11 cellular contexts compared by ENCODE assay signal in genomic region chr6:29763491-29764289, GRCh38. TPM values are rescaled to one million over a fixed set of nuclear protein-coding genes. Genes with fewer than 3 reads are reported as not detected.
A peak's percentile ranks its signal among the peaks of the same experiment; 100 is the strongest.
DNase-seq lines count a peak whose midpoint lies in the region; ATAC-seq, FAIRE-seq and TF ChIP-seq lines count a peak whose summit lies in the region.
"Had no signal": no experiment of that assay in that cellular context is flagged by ENCODE, and none has a peak within 500 bp of the region (broad histone marks: within the 10 kb centered on the region; RNA-seq: fewer than 3 reads in every experiment).

No MANE protein-coding gene starts in this region.

- no peaks in the 10 kb centered on the region for H3K79me2 ChIP-seq in mammary epithelial cell (ENCODE audit: insufficient read depth, low read length)

- H3K36me3 ChIP-seq in mammary epithelial cell (ENCODE audit: insufficient read depth, low read length), result no peaks in the 10 kb centered on the region
- no peaks in the 10 kb centered on the region for H3K36me3 ChIP-seq in left lung
- no peaks in the 10 kb centered on the region for H3K36me3 ChIP-seq in kidney (ENCODE audit: control insufficient read depth in 1 of 2, insufficient read depth in 2 of 2, low read length in 2 of 2)

- peaks cover 41% of the 10 kb centered on the region for H3K4me1 ChIP-seq in mammary epithelial cell (ENCODE audit: insufficient read depth, low read length)
- peaks cover 0 to 6% of the 10 kb centered on the region in 2 donors for H3K4me1 ChIP-seq in left lung
- H3K4me1 ChIP-seq in kidney (ENCODE audit: control insufficient read depth in 1 of 2, insufficient read depth in 1 of 2, low read depth in 1 of 2, low read length in 2 of 2), result no peaks in the 10 kb centered on the region

- peak overlapping the region; percentile 61 for H3K4me2 ChIP-seq in mammary epithelial cell (ENCODE audit: insufficient read depth, low read depth, low read length)

- in situ Hi-C loops in mammary epithelial cell (cut with MboI; ENCODE audit: low sequenced_read_pairs in 2 of 2), result no loop called here
- in situ Hi-C loops in GM13976 (cut with MboI; ENCODE audit: low sequenced_read_pairs, unreplicated experiment), result no loop called here

- BruUV-seq in mammary epithelial cell (replicated peaks; lab: Mats Ljungman, UMichigan), result TSS peak; percentile 86

- intact Hi-C loops in mammary epithelial cell (cut with micrococcal nuclease) (loop anchor here (1.0 kb wide), 1 partner anchor 10 kb away; no protein-coding TSS in a partner anchor), left lung (cut with DNase I) (no loop called here), kidney (cut with DNase I) (no loop called here)

- CTCF ChIA-PET in mammary epithelial cell (lab: Charles Lee; ENCODE audit: low non-redundant PET), result no interaction called here

- H3K4me3 ChIP-seq in mammary epithelial cell (replicated peaks in 1 of 3; ENCODE audit: insufficient read depth in 1 of 3, low read depth in 2 of 3, low read length in 3 of 3) (no peak overlapping the region), left lung (no peak overlapping the region), kidney (ENCODE audit: low read length in 2 of 2) (no peak overlapping the region)

- H2AFZ ChIP-seq in mammary epithelial cell (ENCODE audit: low read depth, low read length), result no peak overlapping the region

- DNase-seq in GM04504 (ENCODE audit: low read depth) (peak; percentile 50), NCI-H446 treated with DMSO at 0.1 percent for 48 hours (lab: John Stamatoyannopoulos, UW) (peak; percentile 20), mammary epithelial cell (peak; percentile 95), left lung (no peak), kidney (no peak), NCI-H2107 (lab: John Stamatoyannopoulos, UW) (no peak), GM13976 (ENCODE audit: low spot score) (no peak), RPMI8226 (no peak)
- DNase-seq: NCI-H2029 treated with DMSO at 0.1 percent for 48 hours had no signal

- no peaks in the 10 kb centered on the region for H4K20me1 ChIP-seq in mammary epithelial cell (ENCODE audit: insufficient read depth, low read length)

- ATAC-seq in left lung, result peak; percentile 53

- H3K9me3 ChIP-seq in mammary epithelial cell (replicated peaks; ENCODE audit: insufficient read depth, low read length), result no peaks in the 10 kb centered on the region
- H3K9me3 ChIP-seq in left lung, result no peaks in the 10 kb centered on the region
- H3K9me3 ChIP-seq in kidney (ENCODE audit: control insufficient read depth in 1 of 2, low read length in 2 of 2), result no peaks in the 10 kb centered on the region

- FAIRE-seq in kidney (lab: Jason Lieb, UNC), result no peak
- FAIRE-seq: GM12891 had no signal

- 43% methylated on average over 2 of the region's 2 CpGs for WGBS in mammary epithelial cell (ENCODE audit: low coverage, missing lambda C conversion rate)

- H3K9ac ChIP-seq in mammary epithelial cell (ENCODE audit: insufficient read depth, low read length), result peak overlapping the region; percentile 49
- H3K9ac ChIP-seq in kidney (ENCODE audit: low read length in 2 of 2), result no peak overlapping the region

- no peak for TF ChIP-seq CTCF in mammary epithelial cell (conservative IDR thresholded peaks at IDR 0.05 in 1 of 2, IDR thresholded peaks at IDR 0.05 in 1 of 2; ENCODE audit: extremely low read depth in 1 of 2, insufficient read depth in 1 of 2, low read depth in 1 of 2, low read length in 2 of 2)
- TF ChIP-seq CTCF in left lung (IDR thresholded peaks at IDR 0.05), result no peak
- no peak for TF ChIP-seq CTCF in kidney (IDR thresholded peaks at IDR 0.05; ENCODE audit: borderline replicate concordance, extremely low read depth, insufficient read depth)
- no peak for TF ChIP-seq CTCF in GM13976 (IDR thresholded peaks at IDR 0.05; ENCODE audit: borderline replicate concordance, control extremely low read depth, extremely low read depth, insufficient read depth, missing control alignments)

- H3K27me3 ChIP-seq in mammary epithelial cell (ENCODE audit: insufficient read depth, low read length) (no peaks in the 10 kb centered on the region), left lung (no peaks in the 10 kb centered on the region)

- H3K27ac ChIP-seq in mammary epithelial cell (ENCODE audit: insufficient read depth, low read depth, low read length) (peak overlapping the region; percentile 81), left lung (no peak overlapping the region), kidney (ENCODE audit: low read depth in 2 of 2, low read length in 2 of 2) (no peak overlapping the region)

- dilution Hi-C loops in mammary epithelial cell (cut with HindIII; ENCODE audit: low sequenced_read_pairs), result no loop called here

RNA-seq across cellular contexts. Expression of gene HLA-F, which starts 40.5 kb away (rescaled TPM):
- 10 to 100 TPM; 27.2 to 35.4 TPM for total RNA-seq in mammary epithelial cell
- polyA plus RNA-seq in mammary epithelial cell, result 32.4 TPM
- 13.4 TPM for polyA minus RNA-seq in mammary epithelial cell
- total RNA-seq in left lung, result 100 to 1,000 TPM in 1 of 2 donors, 10 to 100 TPM in 1; 98.3 to 197 TPM
- total RNA-seq in kidney, result 87.8 TPM
- polyA plus RNA-seq in kidney (ENCODE audit: insufficient read depth, low read depth, low replicate concordance), result 52.1 TPM
- polyA plus RNA-seq: neural cell had no signal

Comparison
In these comparisons a context has a peak if more than half of its experiments do, and no peak if none do; other contexts are left out.
1. DNase-seq: peak in GM04504 (single experiment), NCI-H446 treated with DMSO at 0.1 percent for 48 hours (single experiment) and mammary epithelial cell (single experiment); none in left lung (0 of 2), kidney (single experiment), NCI-H2107 (single experiment), GM13976 (single experiment) and RPMI8226 (single experiment).